8 cellular contexts compared by ENCODE assay signal in the genomic region with DNA sequence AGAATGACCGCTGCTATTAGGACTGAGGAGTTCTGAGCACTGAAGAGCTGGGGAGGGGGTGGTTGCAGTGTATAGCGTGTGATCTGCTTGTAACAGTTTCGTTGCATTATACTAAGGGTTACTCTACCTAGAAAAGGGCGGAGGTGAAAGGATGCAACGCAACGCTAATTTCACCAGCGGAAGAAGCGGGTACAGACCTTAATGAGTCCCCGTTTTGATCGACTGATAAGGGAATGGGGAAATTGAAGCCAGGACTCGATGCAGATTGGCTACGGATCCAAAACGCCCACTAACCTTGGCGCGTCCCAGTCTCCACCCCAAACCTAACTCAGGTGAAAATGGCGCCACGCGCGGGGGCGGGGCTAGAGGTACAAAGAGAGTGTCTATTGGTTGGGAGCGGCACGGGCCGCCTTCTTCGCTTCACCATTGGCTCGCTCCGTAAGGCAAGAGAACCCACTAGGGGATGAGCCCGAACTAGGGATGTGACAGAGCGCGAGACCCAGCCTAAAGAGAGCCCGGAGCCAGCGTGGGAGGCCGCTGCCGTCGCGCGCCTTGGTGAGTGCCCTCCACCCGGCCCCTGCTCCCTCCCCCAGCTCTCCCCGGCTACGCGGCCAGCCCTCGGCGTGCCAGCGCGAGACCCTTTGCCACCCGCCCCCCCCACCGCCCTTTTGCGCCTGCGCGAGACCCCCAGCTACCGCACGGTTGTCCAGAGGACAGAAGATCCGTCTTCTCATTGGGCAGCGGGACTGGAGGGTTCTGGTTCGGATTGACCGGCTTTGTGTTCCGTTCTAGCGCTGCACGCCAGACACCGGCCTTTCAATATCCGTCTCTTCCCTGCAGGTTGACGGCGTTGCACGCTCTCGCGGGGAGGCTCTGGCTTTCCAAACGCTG. TPM values are rescaled to one million over a fixed set of nuclear protein-coding genes. Genes with fewer than 3 reads are reported as not detected.
DNase-seq lines count a peak whose midpoint lies in the region; ATAC-seq, FAIRE-seq and TF ChIP-seq lines count a peak whose summit lies in the region.

TSS of gene EBP (plus strand) at position 456 of the 891 bp plus-strand sequence. CDS start 1,964 bp downstream, outside the sequence.

- peak; percentile 98 for ATAC-seq in HG02759 (IDR thresholded peaks at IDR 0.05; ENCODE audit: unreplicated experiment)
- ATAC-seq in Right ventricle myocardium inferior = peak; percentile 99
- peak; percentile 99 for ATAC-seq in pancreas

- H3K4me1 ChIP-seq in pancreas = no peaks in the 10 kb centered on the region
- H3K4me1 ChIP-seq in thyroid gland = peaks cover 0 to 4% of the 10 kb centered on the region in 2 donors

- H3K9me2 ChIP-seq in SU-DHL-6 (replicated peaks; ENCODE audit: insufficient read depth, low read length) = no peaks in the 10 kb centered on the region

- H4K20me1 ChIP-seq in SU-DHL-6 (ENCODE audit: low read depth, low read length) = no peaks in the 10 kb centered on the region

- peak; percentile 83 for DNase-seq in GM12864 (ENCODE audit: low read depth)
- peak; percentile 90 to 96 (median 94) for DNase-seq in NCI-H1417 (lab: John Stamatoyannopoulos, UW)
- DNase-seq in activated naive CD8-positive, alpha-beta T cell treated with anti-CD3 and anti-CD28 coated beads for 36 hours = peak; percentile 94
- DNase-seq in Right ventricle myocardium inferior (ENCODE audit: missing footprints) = peak; percentile 94
- DNase-seq in pancreas = peak; percentile 87 to 95 (median 92)
- peak; percentile 92 to 94 for DNase-seq in thyroid gland

- peaks cover 24% of the 10 kb centered on the region for H3K4me1 Mint-ChIP-seq in activated naive CD8-positive, alpha-beta T cell treated with anti-CD3 and anti-CD28 coated beads for 36 hours

- H3K4me2 ChIP-seq in SU-DHL-6 (ENCODE audit: low read depth, low read length, poor library complexity, severe bottlenecking) = peak within 1 kb of the TSS; percentile 85

- H3K36me3 ChIP-seq in SU-DHL-6 (ENCODE audit: low read length) (0 out of 2 replicates have a peak, but pooled peaks cover 5% of the 10 kb centered on the region), pancreas (no peaks in the 10 kb centered on the region), thyroid gland (no peaks in the 10 kb centered on the region)

- H2AFZ ChIP-seq in SU-DHL-6 (ENCODE audit: low read depth, low read length, severe bottlenecking) = peak within 1 kb of the TSS; percentile 6

- no peaks in the 10 kb centered on the region for H3K27me3 ChIP-seq in SU-DHL-6 (ENCODE audit: low read length)
- peaks cover 0 to 3% (median 0%) of the 10 kb centered on the region in 4 donors for H3K27me3 ChIP-seq in pancreas
- no peaks in the 10 kb centered on the region for H3K27me3 ChIP-seq in thyroid gland

- H3K79me2 ChIP-seq in SU-DHL-6 (ENCODE audit: insufficient read depth, low read length) = peaks cover 27% of the 10 kb centered on the region

- intact Hi-C loops in Right ventricle myocardium inferior (cut with DNase I) (no loop called here), pancreas (cut with DNase I) (no loop called here), thyroid gland (cut with DNase I) (no loop called here)

- no peaks in the 10 kb centered on the region for H3K9me3 Mint-ChIP-seq in activated naive CD8-positive, alpha-beta T cell treated with anti-CD3 and anti-CD28 coated beads for 36 hours

- peak within 1 kb of the TSS; percentile 99 for H3K27ac Mint-ChIP-seq in activated naive CD8-positive, alpha-beta T cell treated with anti-CD3 and anti-CD28 coated beads for 36 hours

- H3K27ac ChIP-seq in SU-DHL-6 (ENCODE audit: low read depth, low read length) (peak within 1 kb of the TSS; percentile 82), pancreas (peak within 1 kb of the TSS in 3 of 4 donors; percentile 36 to 57 (median 48)), thyroid gland (peak within 1 kb of the TSS; percentile 51 to 71 (median 55))

- H3F3A ChIP-seq in SU-DHL-6 (ENCODE audit: insufficient read depth) = peaks cover 13% of the 10 kb centered on the region; the same call in 1 of the 2 replicates

- peak within 1 kb of the TSS; percentile 90 for H3K4me3 Mint-ChIP-seq in activated naive CD8-positive, alpha-beta T cell treated with anti-CD3 and anti-CD28 coated beads for 36 hours

- H3K36me3 Mint-ChIP-seq in activated naive CD8-positive, alpha-beta T cell treated with anti-CD3 and anti-CD28 coated beads for 36 hours = peaks cover 20% of the 10 kb centered on the region

- FAIRE-seq in pancreas (lab: Jason Lieb, UNC) = no peak

- TF ChIP-seq CTCF in GM12864 (IDR thresholded peaks at IDR 0.05; ENCODE audit: low read depth, low read length, missing control alignments) (no peak), SU-DHL-6 (IDR thresholded peaks at IDR 0.05; ENCODE audit: insufficient read depth, low read length, poor library complexity, severe bottlenecking) (no peak), pancreas (IDR thresholded peaks at IDR 0.05) (no peak), thyroid gland (IDR thresholded peaks at IDR 0.05) (no peak)

- no peaks in the 10 kb centered on the region for H3K9me3 ChIP-seq in SU-DHL-6 (ENCODE audit: insufficient read depth, low read length)
- no peaks in the 10 kb centered on the region for H3K9me3 ChIP-seq in pancreas
- no peaks in the 10 kb centered on the region for H3K9me3 ChIP-seq in thyroid gland

- peak within 1 kb of the TSS; percentile 96 for H3K9ac ChIP-seq in SU-DHL-6 (ENCODE audit: low read length)

- TF ChIP-seq POLR2A in thyroid gland (IDR thresholded peaks at IDR 0.05) = peak in 1 of 2 donors; percentile 76

- no peaks in the 10 kb centered on the region for H3K27me3 Mint-ChIP-seq in activated naive CD8-positive, alpha-beta T cell treated with anti-CD3 and anti-CD28 coated beads for 36 hours

- H3K4me3 ChIP-seq in GM12864 (ENCODE audit: low read depth, low read length) (peak within 1 kb of the TSS; percentile 93), SU-DHL-6 (ENCODE audit: insufficient read depth, low read length, poor library complexity, severe bottlenecking) (peak within 1 kb of the TSS; percentile 82), pancreas (peak within 1 kb of the TSS; percentile 19 to 59 (median 44)), thyroid gland (replicated peaks in 1 of 3) (peak within 1 kb of the TSS in 2 of 3 donors; percentile 39 to 51)

- WGBS in pancreas, 2 donors = 1 to 29% methylated on average over 62 to 66 of the region's 66 CpGs
- WGBS in thyroid gland, 2 donors = 1 to 2% methylated on average over 18 to 31 of the region's 66 CpGs

RNA-seq across cellular contexts. Expression of gene EBP, which starts in this region (rescaled TPM):
- 100 to 1,000 TPM; 165 to 169 TPM for total RNA-seq in activated naive CD8-positive, alpha-beta T cell treated with anti-CD3 and anti-CD28 coated beads for 36 hours
- total RNA-seq in Right ventricle myocardium inferior (54.1 TPM), pancreas (10 to 100 TPM; 13.3 to 21.5 (median 19.8) TPM), thyroid gland (10 to 100 TPM; 11.0 to 43.5 (median 35.5) TPM)
- polyA plus RNA-seq in pancreas = 10 to 100 TPM; 38.1 to 43.4 TPM

Comparison
In these comparisons a context has a peak if more than half of its experiments do, and no peak if none do; other contexts are left out.
1. Peak in every context shown above with its lines: DNase-seq, ATAC-seq, H3K4me3 ChIP-seq and H3K27ac ChIP-seq.